Comparison of ENCODE assay signal across 20 cellular contexts in genomic region chr1:175450219-175450618, GRCh38.
DNase-seq lines count a peak whose midpoint lies in the region; ATAC-seq, FAIRE-seq and TF ChIP-seq lines count a peak whose summit lies in the region.
"Had no signal": no experiment of that assay in that cellular context is flagged by ENCODE, and none has a peak within 500 bp of the region (broad histone marks: within the 10 kb centered on the region; RNA-seq: fewer than 3 reads in every experiment).

No MANE protein-coding gene starts in this region.

- ATAC-seq in GM18867 (IDR thresholded peaks at IDR 0.05; ENCODE audit: unreplicated experiment) = no peak
- ATAC-seq: CD8-positive, alpha-beta T cell had no signal

- H3K4me3 ChIP-seq in BLaER1 treated with 17β-estradiol and CSF1 and Interleukin-3, amounts not matched to agents 10 nM and 100 nM = no peak overlapping the region
- no peak overlapping the region for H3K4me3 ChIP-seq in OCI-LY3 (ENCODE audit: low read length)
- H3K4me3 ChIP-seq: BLaER1 had no signal

- H4K20me1 ChIP-seq in BLaER1 treated with 17β-estradiol and CSF1 and Interleukin-3, amounts not matched to agents 10 nM and 100 nM = no peaks in the 10 kb centered on the region; a peak in 1 of 22 replicates
- H4K20me1 ChIP-seq in OCI-LY3 (ENCODE audit: insufficient read depth, low read length) = no peaks in the 10 kb centered on the region
- H4K20me1 ChIP-seq: BLaER1 had no signal

- DNase-seq in neural crest cell (ENCODE audit: low read depth, low spot score) (no peak), H54 (ENCODE audit: insufficient read length, low spot score) (no peak)
- DNase-seq: 8988T; ACHN; BE2C; Caco-2; Calu3; CD4-positive, alpha-beta T cell; CD8-positive, alpha-beta T cell; DMS79 treated with DMSO at 0.1 percent for 48 hours; GF-D8 had no signal

- no peak overlapping the region for H3K9ac ChIP-seq in BLaER1 treated with 17β-estradiol and CSF1 and Interleukin-3, amounts not matched to agents 10 nM and 100 nM
- H3K9ac ChIP-seq in OCI-LY3 (ENCODE audit: low read length) = no peak overlapping the region
- H3K9ac ChIP-seq: BLaER1 had no signal

- no peaks in the 10 kb centered on the region for H3K27me3 Mint-ChIP-seq in neural crest cell (ENCODE audit: low read depth)
- H3K27me3 Mint-ChIP-seq: CD4-positive, alpha-beta T cell had no signal

- no peak overlapping the region for H3K27ac ChIP-seq in BLaER1 treated with 17β-estradiol and CSF1 and Interleukin-3, amounts not matched to agents 10 nM and 100 nM
- no peak overlapping the region for H3K27ac ChIP-seq in OCI-LY3 (ENCODE audit: low read length)
- H3K27ac ChIP-seq: BLaER1, C4-2B had no signal

- H3K27ac Mint-ChIP-seq in neural crest cell (ENCODE audit: unreplicated experiment) = peak overlapping the region; percentile 44
- H3K27ac Mint-ChIP-seq: CD4-positive, alpha-beta T cell; CD8-positive, alpha-beta T cell had no signal

- no peaks in the 10 kb centered on the region for H3K27me3 ChIP-seq in BLaER1 treated with 17β-estradiol and CSF1 and Interleukin-3, amounts not matched to agents 10 nM and 100 nM
- H3K27me3 ChIP-seq in OCI-LY3 (ENCODE audit: low read depth, low read length) = peaks cover 10% of the 10 kb centered on the region
- H3K27me3 ChIP-seq: BE2C, BLaER1 had no signal

- H2AFZ ChIP-seq in OCI-LY3 (ENCODE audit: low read depth, low read length) = no peak overlapping the region

- TF ChIP-seq POLR2A in H54 (IDR thresholded peaks at IDR 0.05; ENCODE audit: low read depth, low read length) = no peak

- no peaks in the 10 kb centered on the region for H3K36me3 ChIP-seq in BLaER1 treated with 17β-estradiol and CSF1 and Interleukin-3, amounts not matched to agents 10 nM and 100 nM
- H3K36me3 ChIP-seq in OCI-LY3 (replicated peaks; ENCODE audit: low read depth, low read length) = no peaks in the 10 kb centered on the region
- H3K36me3 ChIP-seq: BE2C, BLaER1 had no signal

- H3K4me2 ChIP-seq in BLaER1 treated with 17β-estradiol and CSF1 and Interleukin-3, amounts not matched to agents 10 nM and 100 nM = peak overlapping the region in 10 of 11 experiments; percentile 43 to 78 (median 54); a peak in 17 of 22 replicates
- H3K4me2 ChIP-seq in OCI-LY3 (ENCODE audit: low read length) = peak overlapping the region; percentile 58

- TF ChIP-seq CTCF in OCI-LY3 (IDR thresholded peaks at IDR 0.05; ENCODE audit: low read depth, low read length) = no peak
- TF ChIP-seq CTCF in neural crest cell (conservative IDR thresholded peaks at IDR 0.05) = no peak

- H3K9me3 Mint-ChIP-seq in neural crest cell = no peaks in the 10 kb centered on the region
- H3K9me3 Mint-ChIP-seq: CD4-positive, alpha-beta T cell; CD8-positive, alpha-beta T cell had no signal

- no peak for FAIRE-seq in H54 (lab: Jason Lieb, UNC)
- FAIRE-seq: A204.1, D721Med, G401.6, GM12891 had no signal

- peaks cover 18 to 44% (median 25%) of the 10 kb centered on the region in 10 experiments for H3K4me1 ChIP-seq in BLaER1 treated with 17β-estradiol and CSF1 and Interleukin-3, amounts not matched to agents 10 nM and 100 nM
- peaks cover 22% of the 10 kb centered on the region for H3K4me1 ChIP-seq in OCI-LY3 (ENCODE audit: low read length)
- H3K4me1 ChIP-seq: BE2C, Caco-2 had no signal

- no peak overlapping the region for H3K4me3 Mint-ChIP-seq in neural crest cell
- H3K4me3 Mint-ChIP-seq: CD4-positive, alpha-beta T cell; CD8-positive, alpha-beta T cell had no signal

- no peaks in the 10 kb centered on the region for H3K9me3 ChIP-seq in BLaER1 treated with 17β-estradiol and CSF1 and Interleukin-3, amounts not matched to agents 10 nM and 100 nM (replicated peaks in 1 of 11)
- no peaks in the 10 kb centered on the region for H3K9me3 ChIP-seq in OCI-LY3 (ENCODE audit: insufficient read depth, low read length)
- H3K9me3 ChIP-seq: BE2C, BLaER1, Caco-2 had no signal

- H3K79me2 ChIP-seq in OCI-LY3 (ENCODE audit: low read length) = no peaks in the 10 kb centered on the region

- no peaks in the 10 kb centered on the region for H3K4me1 Mint-ChIP-seq in neural crest cell

- no peaks in the 10 kb centered on the region for H3K36me3 Mint-ChIP-seq in neural crest cell (ENCODE audit: low read depth)
- H3K36me3 Mint-ChIP-seq: CD8-positive, alpha-beta T cell had no signal
